Comparison of ENCODE assay signal across 2 cellular contexts in the genomic region with DNA sequence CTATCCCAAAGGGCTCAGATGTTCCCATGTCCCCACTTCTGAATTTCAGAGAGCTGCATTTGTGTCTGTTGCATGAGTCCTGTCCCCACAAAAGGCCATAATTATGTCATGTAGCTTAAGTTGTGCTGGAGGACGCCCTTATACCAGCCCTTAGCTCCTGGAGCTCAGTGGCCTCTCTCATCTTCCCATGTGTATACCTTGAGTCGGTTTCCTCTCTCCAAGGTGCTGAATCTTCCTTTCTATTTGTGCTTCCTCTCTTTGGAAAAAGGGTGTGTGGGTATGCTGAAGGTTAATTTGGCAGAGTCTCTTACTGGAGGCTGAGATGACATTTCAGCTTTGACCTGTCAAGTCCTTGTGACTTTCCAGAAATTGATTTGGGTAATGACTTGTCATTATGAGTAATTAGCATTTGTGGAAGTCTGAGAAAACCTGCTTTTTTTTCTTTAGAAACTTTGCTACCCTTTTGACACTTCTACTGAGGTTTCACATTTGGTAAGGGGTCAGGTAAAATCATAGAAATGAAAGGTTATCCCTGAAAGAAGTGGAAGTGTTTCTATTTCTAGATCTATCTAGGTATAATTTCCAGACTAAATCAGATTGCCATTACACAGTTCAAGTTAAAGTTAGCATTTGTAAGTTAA.
TF ChIP-seq lines count a peak whose summit lies in the region.

No MANE protein-coding gene starts in this region.

TF ChIP-seq in HEK293, 187 proteins besides CTCF, POLR2A, EP300 and RAD21 (continued from another document):
- TF ChIP-seq, protein P1, sequence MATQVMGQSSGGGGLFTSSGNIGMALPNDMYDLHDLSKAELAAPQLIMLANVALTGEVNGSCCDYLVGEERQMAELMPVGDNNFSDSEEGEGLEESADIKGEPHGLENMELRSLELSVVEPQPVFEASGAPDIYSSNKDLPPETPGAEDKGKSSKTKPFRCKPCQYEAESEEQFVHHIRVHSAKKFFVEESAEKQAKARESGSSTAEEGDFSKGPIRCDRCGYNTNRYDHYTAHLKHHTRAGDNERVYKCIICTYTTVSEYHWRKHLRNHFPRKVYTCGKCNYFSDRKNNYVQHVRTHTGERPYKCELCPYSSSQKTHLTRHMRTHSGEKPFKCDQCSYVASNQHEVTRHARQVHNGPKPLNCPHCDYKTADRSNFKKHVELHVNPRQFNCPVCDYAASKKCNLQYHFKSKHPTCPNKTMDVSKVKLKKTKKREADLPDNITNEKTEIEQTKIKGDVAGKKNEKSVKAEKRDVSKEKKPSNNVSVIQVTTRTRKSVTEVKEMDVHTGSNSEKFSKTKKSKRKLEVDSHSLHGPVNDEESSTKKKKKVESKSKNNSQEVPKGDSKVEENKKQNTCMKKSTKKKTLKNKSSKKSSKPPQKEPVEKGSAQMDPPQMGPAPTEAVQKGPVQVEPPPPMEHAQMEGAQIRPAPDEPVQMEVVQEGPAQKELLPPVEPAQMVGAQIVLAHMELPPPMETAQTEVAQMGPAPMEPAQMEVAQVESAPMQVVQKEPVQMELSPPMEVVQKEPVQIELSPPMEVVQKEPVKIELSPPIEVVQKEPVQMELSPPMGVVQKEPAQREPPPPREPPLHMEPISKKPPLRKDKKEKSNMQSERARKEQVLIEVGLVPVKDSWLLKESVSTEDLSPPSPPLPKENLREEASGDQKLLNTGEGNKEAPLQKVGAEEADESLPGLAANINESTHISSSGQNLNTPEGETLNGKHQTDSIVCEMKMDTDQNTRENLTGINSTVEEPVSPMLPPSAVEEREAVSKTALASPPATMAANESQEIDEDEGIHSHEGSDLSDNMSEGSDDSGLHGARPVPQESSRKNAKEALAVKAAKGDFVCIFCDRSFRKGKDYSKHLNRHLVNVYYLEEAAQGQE (tag by site-specific recombination; IDR thresholded peaks at IDR 0.05), result peak; percentile 85
- TF ChIP-seq SALL2 (tag by site-specific recombination; IDR thresholded peaks at IDR 0.05; ENCODE audit: borderline replicate concordance), result no peak

TF ChIP-seq in endothelial cell of umbilical vein, 7 proteins besides CTCF, POLR2A, EP300 and RAD21 (continued from another document):
- TF ChIP-seq FOS (IDR thresholded peaks at IDR 0.05; ENCODE audit: borderline replicate concordance, insufficient read depth, low read length), result no peak
- TF ChIP-seq, protein P2, sequence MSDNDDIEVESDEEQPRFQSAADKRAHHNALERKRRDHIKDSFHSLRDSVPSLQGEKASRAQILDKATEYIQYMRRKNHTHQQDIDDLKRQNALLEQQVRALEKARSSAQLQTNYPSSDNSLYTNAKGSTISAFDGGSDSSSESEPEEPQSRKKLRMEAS (IDR thresholded peaks at IDR 0.05; ENCODE audit: insufficient read depth, insufficient read length), result no peak
- no peak for TF ChIP-seq JUN (IDR thresholded peaks at IDR 0.05; ENCODE audit: borderline replicate concordance, insufficient read depth, insufficient read length, low read depth)
- TF ChIP-seq EZH2 (IDR thresholded peaks at IDR 0.05; ENCODE audit: borderline replicate concordance, low read depth, low read length, severe bottlenecking), result no peak
- TF ChIP-seq GATA2 (IDR thresholded peaks at IDR 0.05; ENCODE audit: insufficient read depth, insufficient read length, low read depth, low read length), result no peak
